ENCODE assay signal across 10 cellular contexts in the genomic region with DNA sequence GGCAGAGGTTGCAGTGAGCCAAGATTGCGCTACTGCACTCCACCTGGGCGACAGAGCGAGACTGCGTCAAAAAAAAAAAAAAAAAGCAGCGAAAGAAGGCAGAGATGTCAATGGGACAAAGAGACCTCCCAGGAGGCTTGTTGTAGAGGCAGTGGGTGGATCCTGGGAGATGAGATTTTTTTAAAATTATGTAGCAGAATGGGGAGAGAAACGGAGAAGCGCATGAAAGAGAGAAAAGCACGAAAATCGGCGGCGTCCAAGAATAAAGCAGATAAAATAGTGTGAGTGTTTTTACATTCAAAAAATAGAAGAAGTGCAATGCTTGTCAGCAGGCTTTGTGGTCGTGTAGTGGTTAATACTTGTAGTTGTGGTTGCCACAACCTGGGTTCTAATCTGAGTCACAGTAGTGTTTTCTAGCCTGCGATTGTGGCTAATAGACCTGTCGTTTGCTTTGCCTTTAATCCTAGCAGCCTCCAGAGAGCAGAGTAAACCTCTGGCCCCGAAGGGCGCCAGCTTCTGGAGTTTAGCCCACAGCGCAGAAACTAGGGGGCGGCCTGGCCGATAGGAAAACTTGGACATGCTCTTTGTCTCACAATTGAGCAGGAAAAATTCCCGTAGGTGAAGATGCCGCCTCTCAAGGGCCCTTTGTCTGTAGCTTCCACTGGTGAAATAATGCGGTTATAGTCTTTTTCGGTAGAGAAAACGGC. TPM values are rescaled to one million over a fixed set of nuclear protein-coding genes. Genes with fewer than 3 reads are reported as not detected.
DNase-seq lines count a peak whose midpoint lies in the region; ATAC-seq, FAIRE-seq and TF ChIP-seq lines count a peak whose summit lies in the region.
"Not testable (repeated sequence)": the region's sequence is repeated elsewhere in the genome, so short reads cannot be mapped to it uniquely, and the experiment has no call there.
"Had no signal": no experiment of that assay in that cellular context is flagged by ENCODE, and none has a peak within 500 bp of the region (broad histone marks: within the 10 kb centered on the region; RNA-seq: fewer than 3 reads in every experiment).

No MANE protein-coding gene starts in this region.

- H3K36me3 Mint-ChIP-seq in activated naive CD8-positive, alpha-beta T cell treated with anti-CD3 and anti-CD28 coated beads, Interleukin-2, amount 10 ng/mL, durations not matched to agents 7 days and 5 days, result not testable (repeated sequence)

- H3K27me3 Mint-ChIP-seq in activated naive CD8-positive, alpha-beta T cell treated with anti-CD3 and anti-CD28 coated beads, Interleukin-2, amount 10 ng/mL, durations not matched to agents 7 days and 5 days, result not testable (repeated sequence)

- POLR2A ChIA-PET in activated naive CD8-positive, alpha-beta T cell treated with anti-CD3 and anti-CD28 coated beads, Interleukin-2, amount 10 ng/mL, durations not matched to agents 7 days and 5 days (lab: Charles Lee), result not testable (repeated sequence)

- TF ChIP-seq POLR2A in GM12891 (IDR thresholded peaks at IDR 0.05; ENCODE audit: low read depth, low read length), result not testable (repeated sequence)

- H3K9me3 Mint-ChIP-seq in activated naive CD8-positive, alpha-beta T cell treated with anti-CD3 and anti-CD28 coated beads, Interleukin-2, amount 10 ng/mL, durations not matched to agents 7 days and 5 days, result not testable (repeated sequence)

- H3K4me1 Mint-ChIP-seq in activated naive CD8-positive, alpha-beta T cell treated with anti-CD3 and anti-CD28 coated beads, Interleukin-2, amount 10 ng/mL, durations not matched to agents 7 days and 5 days, result not testable (repeated sequence)

- peak; percentile 85 for FAIRE-seq in GM12891 (lab: Jason Lieb, UNC)

- H3K4me3 Mint-ChIP-seq in activated naive CD8-positive, alpha-beta T cell treated with anti-CD3 and anti-CD28 coated beads, Interleukin-2, amount 10 ng/mL, durations not matched to agents 7 days and 5 days, result not testable (repeated sequence)

- H3K27ac Mint-ChIP-seq in activated naive CD8-positive, alpha-beta T cell treated with anti-CD3 and anti-CD28 coated beads, Interleukin-2, amount 10 ng/mL, durations not matched to agents 7 days and 5 days, result not testable (repeated sequence)

- in situ Hi-C loops in KBM-7 (cut with MboI; ENCODE audit: low pct_unique_long_range_greater_than_20kb, low sequenced_read_pairs), result not testable (repeated sequence)

- ATAC-seq in GM21515 (IDR thresholded peaks at IDR 0.05; ENCODE audit: unreplicated experiment), result peak; percentile 64
- peak; percentile 63 for ATAC-seq in HG02870 (IDR thresholded peaks at IDR 0.05; ENCODE audit: unreplicated experiment)
- peak; percentile 60 to 65 for ATAC-seq in activated CD4-positive, CD25-positive, alpha-beta regulatory T cell treated with anti-CD3 and anti-CD28 coated beads, Interleukin-2, amount 50 U/mL, for 24 hours
- ATAC-seq in activated naive CD8-positive, alpha-beta T cell treated with anti-CD3 and anti-CD28 coated beads, Interleukin-2, amount 10 ng/mL, durations not matched to agents 7 days and 5 days (ENCODE audit: low read depth), result peak; percentile 48

- DNase-seq in GM12891 (ENCODE audit: insufficient read length, low spot score) (peak; percentile 74), KBM-7 (peak; percentile 32), mesenteric fat pad (ENCODE audit: low spot score) (peak; percentile 8), ureter (ENCODE audit: low spot score) (peak; percentile 56)
- DNase-seq in activated naive CD8-positive, alpha-beta T cell treated with anti-CD3 and anti-CD28 coated beads, Interleukin-2, amount 10 ng/mL, durations not matched to agents 7 days and 5 days, result not testable (repeated sequence)

TF ChIP-seq in GM12891, 5 proteins besides CTCF, POLR2A, EP300 and RAD21:
- peak; percentile 42 for TF ChIP-seq SPI1 (IDR thresholded peaks at IDR 0.05; ENCODE audit: low read depth, low read length)

RNA-seq across cellular contexts. Expression of gene RNU1-4, which starts 11.9 kb away (rescaled TPM):
- 40.8 TPM for polyA plus RNA-seq in GM12891 (2012; ENCODE audit: low read depth, missing spikeins)
- total RNA-seq in activated naive CD8-positive, alpha-beta T cell treated with anti-CD3 and anti-CD28 coated beads, Interleukin-2, amount 10 ng/mL, durations not matched to agents 7 days and 5 days, result 1,000 to 10,000 TPM; 3,257 to 3,430 TPM
- total RNA-seq in mesenteric fat pad (6,165 TPM), ureter (1,626 TPM)
- total RNA-seq: G401, myocyte had no signal
